In the genomic region with DNA sequence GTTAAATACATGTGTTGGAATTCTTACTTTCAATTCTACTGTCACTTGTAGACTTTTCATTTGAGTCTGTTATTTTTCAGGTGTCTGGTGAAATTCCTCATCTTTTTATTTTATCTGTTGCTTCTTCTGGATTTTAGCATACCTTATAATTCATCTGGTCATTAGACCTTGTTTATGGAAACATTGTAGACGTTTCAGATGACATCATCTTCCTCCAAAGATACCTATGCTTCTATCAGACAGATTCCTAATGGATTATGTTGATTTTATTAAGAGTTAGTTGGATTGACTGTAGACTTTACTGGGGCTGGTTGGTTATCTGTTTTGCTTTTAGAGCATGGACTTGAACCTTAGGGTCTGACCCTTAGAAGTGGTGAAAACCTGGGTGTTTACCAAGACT, we compare ENCODE assay signal across 25 cellular contexts. TPM values are rescaled to one million over a fixed set of nuclear protein-coding genes. Genes with fewer than 3 reads are reported as not detected.
"Had no signal": no experiment of that assay in that cellular context is flagged by ENCODE, and none has a peak within 500 bp of the region (broad histone marks: within the 10 kb centered on the region; RNA-seq: fewer than 3 reads in every experiment).

No MANE protein-coding gene starts in this region.

- H3K4me1 Mint-ChIP-seq: mesothelial cell of epicardium; naive thymus-derived CD4-positive, alpha-beta T cell; nephron; stimulated activated effector memory CD8-positive, alpha-beta T cell treated with anti-CD3 and anti-CD28 coated beads, Interleukin-12 subunit alpha, Interleukin-12 subunit beta, amount 100 ng/mL, for 72 hours had no signal

- DNase-seq: dorsolateral prefrontal cortex; effector CD4-positive, alpha-beta T cell; foreskin keratinocyte; heart left ventricle; left cardiac atrium; left lung; mesenchymal stem cell; mucosa of descending colon; naive thymus-derived CD4-positive, alpha-beta T cell; sigmoid colon; stimulated activated CD4-positive, alpha-beta T cell treated with anti-CD3 and anti-CD28 coated beads, Interleukin-2, amount 100 ng/mL, for 24 hours; stimulated activated CD4-positive, alpha-beta T cell treated with anti-CD3 and anti-CD28 coated beads, Interleukin-4, amount 100 ng/mL, for 24 hours; stimulated activated naive CD4-positive, alpha-beta T cell treated with Interleukin-2 at 50 U/mL for 16 hours; stomach; thyroid gland had no signal

- H3K27me3 Mint-ChIP-seq: naive thymus-derived CD4-positive, alpha-beta T cell had no signal

- H3K9me3 Mint-ChIP-seq: mesothelial cell of epicardium; naive thymus-derived CD4-positive, alpha-beta T cell; nephron; neural progenitor cell; stimulated activated effector memory CD8-positive, alpha-beta T cell treated with anti-CD3 and anti-CD28 coated beads, Interleukin-12 subunit alpha, Interleukin-12 subunit beta, amount 100 ng/mL, for 72 hours had no signal

- H3K27ac Mint-ChIP-seq: naive thymus-derived CD4-positive, alpha-beta T cell; nephron; neural progenitor cell; stimulated activated effector memory CD8-positive, alpha-beta T cell treated with anti-CD3 and anti-CD28 coated beads, Interleukin-12 subunit alpha, Interleukin-12 subunit beta, amount 100 ng/mL, for 72 hours had no signal

- ATAC-seq: foreskin keratinocyte; gastroesophageal sphincter; heart left ventricle; left cardiac atrium; left lung; mucosa of descending colon; naive thymus-derived CD4-positive, alpha-beta T cell; stimulated activated effector memory CD8-positive, alpha-beta T cell treated with anti-CD3 and anti-CD28 coated beads, Interleukin-12 subunit alpha, Interleukin-12 subunit beta, amount 100 ng/mL, for 72 hours had no signal

- H3K4me3 Mint-ChIP-seq: mesothelial cell of epicardium; naive thymus-derived CD4-positive, alpha-beta T cell; nephron; neural progenitor cell; stimulated activated effector memory CD8-positive, alpha-beta T cell treated with anti-CD3 and anti-CD28 coated beads, Interleukin-12 subunit alpha, Interleukin-12 subunit beta, amount 100 ng/mL, for 72 hours had no signal

RNA-seq across cellular contexts. Expression of a gene that starts 15.3 kb away (rescaled TPM):
- total RNA-seq: hepatocyte, kidney epithelial cell, prostate gland, sigmoid colon, stomach, subcutaneous adipose tissue, thyroid gland, vagina had no signal
